20 cellular contexts compared by ENCODE assay signal in genomic region chr5:98568336-98568735, GRCh38.
DNase-seq lines count a peak whose midpoint lies in the region; ATAC-seq and TF ChIP-seq lines count a peak whose summit lies in the region.
"Had no signal": no experiment of that assay in that cellular context is flagged by ENCODE, and none has a peak within 500 bp of the region (broad histone marks: within the 10 kb centered on the region; RNA-seq: fewer than 3 reads in every experiment).

No MANE protein-coding gene starts in this region.

- DNase-seq in ELR (ENCODE audit: low read depth) (peak; percentile 38), amniotic epithelial cell (ENCODE audit: low read depth) (peak; percentile 67), fibroblast of peridontal ligament (ENCODE audit: extremely low read depth) (peak; percentile 53), progenitor cell of endocrine pancreas (ENCODE audit: low spot score, unreplicated experiment) (no peak), esophagus muscularis mucosa (ENCODE audit: extremely low spot score) (no peak), T-helper 9 cell (no peak)
- DNase-seq: CD8-positive, alpha-beta memory T cell; DMS53; H7; Kasumi-1; MM.1S; NCI-H1092; NCI-H1436 treated with DMSO at 0.1 percent for 48 hours; NCI-H2029; NCI-H2171; Right ventricle myocardium superior had no signal

- no peak overlapping the region for H3K27ac ChIP-seq in esophagus muscularis mucosa (replicated peaks in 1 of 4)
- H3K27ac ChIP-seq: A549; BLaER1 treated with 17β-estradiol and CSF1 and Interleukin-3, amounts not matched to agents 10 nM and 100 nM had no signal

- H3K27me3 Mint-ChIP-seq in progenitor cell of endocrine pancreas, result no peaks in the 10 kb centered on the region
- no peaks in the 10 kb centered on the region for H3K27me3 Mint-ChIP-seq in stimulated activated memory B cell treated with anti-CD40 and anti-IgM and Interleukin-4, amounts not matched to agents 10 μg/mL and 1 μg/mL and 100 μg/mL, for 72 hours
- H3K27me3 Mint-ChIP-seq: CD8-positive, alpha-beta memory T cell had no signal

- no peak for ATAC-seq in stimulated activated memory B cell treated with anti-CD40 and anti-IgM and Interleukin-4, amounts not matched to agents 10 μg/mL and 1 μg/mL and 100 μg/mL, for 72 hours
- ATAC-seq in HG02884 (IDR thresholded peaks at IDR 0.05; ENCODE audit: unreplicated experiment), result no peak
- ATAC-seq: A549 had no signal

- intact Hi-C loops in esophagus muscularis mucosa (cut with DNase I), result no loop called here

- H3K36me3 ChIP-seq in esophagus muscularis mucosa, result no peaks in the 10 kb centered on the region
- H3K36me3 ChIP-seq: BLaER1 treated with 17β-estradiol and CSF1 and Interleukin-3, amounts not matched to agents 10 nM and 100 nM had no signal

- no peak overlapping the region for H3K4me3 ChIP-seq in esophagus muscularis mucosa
- H3K4me3 ChIP-seq: A549; BLaER1 treated with 17β-estradiol and CSF1 and Interleukin-3, amounts not matched to agents 10 nM and 100 nM had no signal

- no peaks in the 10 kb centered on the region for H3K9me3 ChIP-seq in esophagus muscularis mucosa
- H3K9me3 ChIP-seq: A549; BLaER1 treated with 17β-estradiol and CSF1 and Interleukin-3, amounts not matched to agents 10 nM and 100 nM had no signal

- no peak for TF ChIP-seq CTCF in progenitor cell of endocrine pancreas (IDR thresholded peaks at IDR 0.05; ENCODE audit: unreplicated experiment)
- TF ChIP-seq CTCF in esophagus muscularis mucosa (IDR thresholded peaks at IDR 0.05), result no peak

- no peak for TF ChIP-seq POLR2A in esophagus muscularis mucosa (IDR thresholded peaks at IDR 0.05; ENCODE audit: low read depth)

- H3K4me1 Mint-ChIP-seq in progenitor cell of endocrine pancreas (ENCODE audit: low read depth), result peaks cover 8% of the 10 kb centered on the region
- no peaks in the 10 kb centered on the region for H3K4me1 Mint-ChIP-seq in stimulated activated memory B cell treated with anti-CD40 and anti-IgM and Interleukin-4, amounts not matched to agents 10 μg/mL and 1 μg/mL and 100 μg/mL, for 72 hours
- H3K4me1 Mint-ChIP-seq: CD8-positive, alpha-beta memory T cell had no signal

- H3K36me3 Mint-ChIP-seq in progenitor cell of endocrine pancreas (ENCODE audit: insufficient read depth), result no peaks in the 10 kb centered on the region
- H3K36me3 Mint-ChIP-seq in stimulated activated memory B cell treated with anti-CD40 and anti-IgM and Interleukin-4, amounts not matched to agents 10 μg/mL and 1 μg/mL and 100 μg/mL, for 72 hours, result no peaks in the 10 kb centered on the region
- H3K36me3 Mint-ChIP-seq: CD8-positive, alpha-beta memory T cell had no signal

- H3K27me3 ChIP-seq in esophagus muscularis mucosa, result no peaks in the 10 kb centered on the region
- H3K27me3 ChIP-seq: BLaER1 treated with 17β-estradiol and CSF1 and Interleukin-3, amounts not matched to agents 10 nM and 100 nM had no signal

- H3K4me1 ChIP-seq in esophagus muscularis mucosa, result peaks cover 0 to 12% (median 2%) of the 10 kb centered on the region in 4 donors
- H3K4me1 ChIP-seq: A549; BLaER1 treated with 17β-estradiol and CSF1 and Interleukin-3, amounts not matched to agents 10 nM and 100 nM had no signal

- H3K9me3 Mint-ChIP-seq in progenitor cell of endocrine pancreas (ENCODE audit: low read depth), result peaks cover 4% of the 10 kb centered on the region
- H3K9me3 Mint-ChIP-seq in stimulated activated memory B cell treated with anti-CD40 and anti-IgM and Interleukin-4, amounts not matched to agents 10 μg/mL and 1 μg/mL and 100 μg/mL, for 72 hours, result peaks cover 3% of the 10 kb centered on the region

- whole genome bisulfite sequencing in esophagus muscularis mucosa, result 93% methylated on average over 1 of the region's 1 CpG

- H3K27ac Mint-ChIP-seq in progenitor cell of endocrine pancreas, result peak overlapping the region; percentile 25
- H3K27ac Mint-ChIP-seq in stimulated activated memory B cell treated with anti-CD40 and anti-IgM and Interleukin-4, amounts not matched to agents 10 μg/mL and 1 μg/mL and 100 μg/mL, for 72 hours, result no peak overlapping the region
- H3K27ac Mint-ChIP-seq: CD8-positive, alpha-beta memory T cell had no signal

- no peak for TF ChIP-seq EP300 in esophagus muscularis mucosa (IDR thresholded peaks at IDR 0.05)

- H3K4me3 Mint-ChIP-seq in progenitor cell of endocrine pancreas (ENCODE audit: low read depth), result no peak overlapping the region
- no peak overlapping the region for H3K4me3 Mint-ChIP-seq in stimulated activated memory B cell treated with anti-CD40 and anti-IgM and Interleukin-4, amounts not matched to agents 10 μg/mL and 1 μg/mL and 100 μg/mL, for 72 hours
- H3K4me3 Mint-ChIP-seq: CD8-positive, alpha-beta memory T cell had no signal

Comparison
In these comparisons a context has a peak if more than half of its experiments do, and no peak if none do; other contexts are left out.
1. DNase-seq: peak in ELR (single experiment), amniotic epithelial cell (single experiment) and fibroblast of peridontal ligament (single experiment); none in progenitor cell of endocrine pancreas (single experiment), esophagus muscularis mucosa (single experiment) and T-helper 9 cell (single experiment).